In the genomic region with DNA sequence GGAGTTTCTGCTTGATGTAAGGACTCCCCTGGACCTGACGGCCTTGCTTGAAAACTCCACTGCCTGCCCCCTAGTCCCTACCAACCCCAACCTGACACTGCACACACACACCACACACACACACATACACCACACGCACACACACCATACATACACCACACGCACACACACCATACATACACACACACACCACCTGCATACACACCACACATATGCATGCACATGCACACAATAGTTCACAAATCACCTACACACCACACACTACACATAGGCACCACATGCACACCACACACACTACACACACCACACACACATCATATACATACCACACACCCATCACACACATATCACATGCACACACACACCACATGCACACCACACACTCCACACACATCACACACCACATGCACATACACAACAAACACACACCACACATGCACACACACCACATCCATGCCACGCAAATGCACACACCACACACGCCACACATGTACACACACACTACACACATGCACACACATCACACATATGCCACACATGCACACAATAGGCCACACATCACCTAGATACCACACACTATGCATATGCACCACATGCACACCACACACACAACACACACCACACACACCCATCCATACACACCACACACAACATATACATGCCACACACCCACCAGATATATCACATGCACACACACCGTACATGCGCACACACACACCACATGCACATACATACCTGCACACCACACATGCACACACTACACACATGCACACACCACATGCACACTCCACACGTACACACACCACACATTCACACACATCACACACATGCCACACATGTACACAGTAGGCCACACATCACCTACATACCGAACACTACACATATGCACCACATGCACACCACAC, we compare ENCODE assay signal across 3 cellular contexts.
TF ChIP-seq lines count a peak whose summit lies in the region.

No MANE protein-coding gene starts in this region.

TF ChIP-seq in A549, 52 proteins besides CTCF, POLR2A, EP300 and RAD21:
- no peak for TF ChIP-seq EHMT2 (IDR thresholded peaks at IDR 0.05; ENCODE audit: low read depth)
- TF ChIP-seq ZNF302 (CRISPR knock-in tag; IDR thresholded peaks at IDR 0.05) = no peak
- TF ChIP-seq CEBPB (IDR thresholded peaks at IDR 0.05) = no peak
- TF ChIP-seq, protein P1, sequence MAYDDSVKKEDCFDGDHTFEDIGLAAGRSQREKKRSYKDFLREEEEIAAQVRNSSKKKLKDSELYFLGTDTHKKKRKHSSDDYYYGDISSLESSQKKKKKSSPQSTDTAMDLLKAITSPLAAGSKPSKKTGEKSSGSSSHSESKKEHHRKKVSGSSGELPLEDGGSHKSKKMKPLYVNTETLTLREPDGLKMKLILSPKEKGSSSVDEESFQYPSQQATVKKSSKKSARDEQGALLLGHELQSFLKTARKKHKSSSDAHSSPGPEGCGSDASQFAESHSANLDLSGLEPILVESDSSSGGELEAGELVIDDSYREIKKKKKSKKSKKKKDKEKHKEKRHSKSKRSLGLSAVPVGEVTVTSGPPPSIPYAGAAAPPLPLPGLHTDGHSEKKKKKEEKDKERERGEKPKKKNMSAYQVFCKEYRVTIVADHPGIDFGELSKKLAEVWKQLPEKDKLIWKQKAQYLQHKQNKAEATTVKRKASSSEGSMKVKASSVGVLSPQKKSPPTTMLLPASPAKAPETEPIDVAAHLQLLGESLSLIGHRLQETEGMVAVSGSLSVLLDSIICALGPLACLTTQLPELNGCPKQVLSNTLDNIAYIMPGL (CRISPR knock-in tag; IDR thresholded peaks at IDR 0.05; ENCODE audit: borderline replicate concordance) = no peak
- TF ChIP-seq CHD2 (IDR thresholded peaks at IDR 0.05; ENCODE audit: low read length, partially characterized antibody) = no peak
- no peak for TF ChIP-seq BHLHE40 (IDR thresholded peaks at IDR 0.05; ENCODE audit: low read depth, low read length)
- TF ChIP-seq, protein P2, sequence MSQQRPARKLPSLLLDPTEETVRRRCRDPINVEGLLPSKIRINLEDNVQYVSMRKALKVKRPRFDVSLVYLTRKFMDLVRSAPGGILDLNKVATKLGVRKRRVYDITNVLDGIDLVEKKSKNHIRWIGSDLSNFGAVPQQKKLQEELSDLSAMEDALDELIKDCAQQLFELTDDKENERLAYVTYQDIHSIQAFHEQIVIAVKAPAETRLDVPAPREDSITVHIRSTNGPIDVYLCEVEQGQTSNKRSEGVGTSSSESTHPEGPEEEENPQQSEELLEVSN (IDR thresholded peaks at IDR 0.05; ENCODE audit: borderline replicate concordance, low read depth) = no peak
- no peak for TF ChIP-seq CBX8 (IDR thresholded peaks at IDR 0.05)
- no peak for TF ChIP-seq FOXS1 (CRISPR knock-in tag; IDR thresholded peaks at IDR 0.05)
- no peak for TF ChIP-seq CBX2 (IDR thresholded peaks at IDR 0.05; ENCODE audit: borderline replicate concordance, low read depth)
- TF ChIP-seq, protein P3, sequence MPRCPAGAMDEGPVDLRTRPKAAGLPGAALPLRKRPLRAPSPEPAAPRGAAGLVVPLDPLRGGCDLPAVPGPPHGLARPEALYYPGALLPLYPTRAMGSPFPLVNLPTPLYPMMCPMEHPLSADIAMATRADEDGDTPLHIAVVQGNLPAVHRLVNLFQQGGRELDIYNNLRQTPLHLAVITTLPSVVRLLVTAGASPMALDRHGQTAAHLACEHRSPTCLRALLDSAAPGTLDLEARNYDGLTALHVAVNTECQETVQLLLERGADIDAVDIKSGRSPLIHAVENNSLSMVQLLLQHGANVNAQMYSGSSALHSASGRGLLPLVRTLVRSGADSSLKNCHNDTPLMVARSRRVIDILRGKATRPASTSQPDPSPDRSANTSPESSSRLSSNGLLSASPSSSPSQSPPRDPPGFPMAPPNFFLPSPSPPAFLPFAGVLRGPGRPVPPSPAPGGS (IDR thresholded peaks at IDR 0.05) = no peak
- TF ChIP-seq CHD4 (IDR thresholded peaks at IDR 0.05; ENCODE audit: borderline replicate concordance) = no peak

TF ChIP-seq in HEK293, 187 proteins besides CTCF, POLR2A, EP300 and RAD21 (continues in another document):
- TF ChIP-seq, protein P4, sequence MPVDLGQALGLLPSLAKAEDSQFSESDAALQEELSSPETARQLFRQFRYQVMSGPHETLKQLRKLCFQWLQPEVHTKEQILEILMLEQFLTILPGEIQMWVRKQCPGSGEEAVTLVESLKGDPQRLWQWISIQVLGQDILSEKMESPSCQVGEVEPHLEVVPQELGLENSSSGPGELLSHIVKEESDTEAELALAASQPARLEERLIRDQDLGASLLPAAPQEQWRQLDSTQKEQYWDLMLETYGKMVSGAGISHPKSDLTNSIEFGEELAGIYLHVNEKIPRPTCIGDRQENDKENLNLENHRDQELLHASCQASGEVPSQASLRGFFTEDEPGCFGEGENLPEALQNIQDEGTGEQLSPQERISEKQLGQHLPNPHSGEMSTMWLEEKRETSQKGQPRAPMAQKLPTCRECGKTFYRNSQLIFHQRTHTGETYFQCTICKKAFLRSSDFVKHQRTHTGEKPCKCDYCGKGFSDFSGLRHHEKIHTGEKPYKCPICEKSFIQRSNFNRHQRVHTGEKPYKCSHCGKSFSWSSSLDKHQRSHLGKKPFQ (tag by site-specific recombination; IDR thresholded peaks at IDR 0.05) = peak; percentile 88
- TF ChIP-seq ZNF521 (tag by site-specific recombination; IDR thresholded peaks at IDR 0.05) (0 out of 2 replicates have a peak, but pooled peaks have one; percentile 14), ZNF248 (tag by site-specific recombination; IDR thresholded peaks at IDR 0.05) (peak; percentile 9; the same call in 1 of the 2 replicates), ZNF670 (tag by site-specific recombination; IDR thresholded peaks at IDR 0.05; ENCODE audit: low read depth) (peak; percentile 66; the same call in 1 of the 2 replicates), ZNF792 (tag by site-specific recombination; IDR thresholded peaks at IDR 0.05) (0 out of 2 replicates have a peak, but pooled peaks have one; percentile 41), ZNF585B (tag by site-specific recombination; IDR thresholded peaks at IDR 0.05) (no peak), ZNF707 (tag by site-specific recombination; IDR thresholded peaks at IDR 0.05) (peak; percentile 56; the same call in 1 of the 2 replicates), ZNF621 (tag by site-specific recombination; IDR thresholded peaks at IDR 0.05) (peak; percentile 49; the same call in 1 of the 2 replicates), GLIS1 (tag by site-specific recombination; IDR thresholded peaks at IDR 0.05) (no peak), TCF7L2 (IDR thresholded peaks at IDR 0.05; ENCODE audit: borderline replicate concordance, low read depth, low read length) (no peak), ZNF548 (tag by site-specific recombination; IDR thresholded peaks at IDR 0.05) (peak; percentile 12; the same call in 1 of the 2 replicates), HOXC10 (CRISPR knock-in tag; IDR thresholded peaks at IDR 0.05) (no peak), ZNF776 (tag by site-specific recombination; IDR thresholded peaks at IDR 0.05; ENCODE audit: borderline replicate concordance) (peak; percentile 43; the same call in 1 of the 2 replicates), ZBTB48 (tag by site-specific recombination; IDR thresholded peaks at IDR 0.05) (peak; percentile 28; the same call in 1 of the 2 replicates)
- TF ChIP-seq, protein P5, sequence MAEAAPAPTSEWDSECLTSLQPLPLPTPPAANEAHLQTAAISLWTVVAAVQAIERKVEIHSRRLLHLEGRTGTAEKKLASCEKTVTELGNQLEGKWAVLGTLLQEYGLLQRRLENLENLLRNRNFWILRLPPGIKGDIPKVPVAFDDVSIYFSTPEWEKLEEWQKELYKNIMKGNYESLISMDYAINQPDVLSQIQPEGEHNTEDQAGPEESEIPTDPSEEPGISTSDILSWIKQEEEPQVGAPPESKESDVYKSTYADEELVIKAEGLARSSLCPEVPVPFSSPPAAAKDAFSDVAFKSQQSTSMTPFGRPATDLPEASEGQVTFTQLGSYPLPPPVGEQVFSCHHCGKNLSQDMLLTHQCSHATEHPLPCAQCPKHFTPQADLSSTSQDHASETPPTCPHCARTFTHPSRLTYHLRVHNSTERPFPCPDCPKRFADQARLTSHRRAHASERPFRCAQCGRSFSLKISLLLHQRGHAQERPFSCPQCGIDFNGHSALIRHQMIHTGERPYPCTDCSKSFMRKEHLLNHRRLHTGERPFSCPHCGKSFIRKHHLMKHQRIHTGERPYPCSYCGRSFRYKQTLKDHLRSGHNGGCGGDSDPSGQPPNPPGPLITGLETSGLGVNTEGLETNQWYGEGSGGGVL (tag by site-specific recombination; IDR thresholded peaks at IDR 0.05) = no peak
- TF ChIP-seq, protein P6, sequence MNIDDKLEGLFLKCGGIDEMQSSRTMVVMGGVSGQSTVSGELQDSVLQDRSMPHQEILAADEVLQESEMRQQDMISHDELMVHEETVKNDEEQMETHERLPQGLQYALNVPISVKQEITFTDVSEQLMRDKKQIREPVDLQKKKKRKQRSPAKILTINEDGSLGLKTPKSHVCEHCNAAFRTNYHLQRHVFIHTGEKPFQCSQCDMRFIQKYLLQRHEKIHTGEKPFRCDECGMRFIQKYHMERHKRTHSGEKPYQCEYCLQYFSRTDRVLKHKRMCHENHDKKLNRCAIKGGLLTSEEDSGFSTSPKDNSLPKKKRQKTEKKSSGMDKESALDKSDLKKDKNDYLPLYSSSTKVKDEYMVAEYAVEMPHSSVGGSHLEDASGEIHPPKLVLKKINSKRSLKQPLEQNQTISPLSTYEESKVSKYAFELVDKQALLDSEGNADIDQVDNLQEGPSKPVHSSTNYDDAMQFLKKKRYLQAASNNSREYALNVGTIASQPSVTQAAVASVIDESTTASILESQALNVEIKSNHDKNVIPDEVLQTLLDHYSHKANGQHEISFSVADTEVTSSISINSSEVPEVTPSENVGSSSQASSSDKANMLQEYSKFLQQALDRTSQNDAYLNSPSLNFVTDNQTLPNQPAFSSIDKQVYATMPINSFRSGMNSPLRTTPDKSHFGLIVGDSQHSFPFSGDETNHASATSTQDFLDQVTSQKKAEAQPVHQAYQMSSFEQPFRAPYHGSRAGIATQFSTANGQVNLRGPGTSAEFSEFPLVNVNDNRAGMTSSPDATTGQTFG (tag by site-specific recombination; IDR thresholded peaks at IDR 0.05; ENCODE audit: borderline replicate concordance) = 0 out of 2 replicates have a peak, but pooled peaks have one; percentile 40

TF ChIP-seq in GM12878, 131 proteins besides CTCF, POLR2A, EP300 and RAD21:
- TF ChIP-seq ETV6 (conservative IDR thresholded peaks at IDR 0.05 in 1 of 2, IDR thresholded peaks at IDR 0.05 in 1 of 2; ENCODE audit: borderline replicate concordance in 1 of 2, low read depth in 1 of 2) (no peak), NR2C2 (IDR thresholded peaks at IDR 0.05; ENCODE audit: borderline replicate concordance, control insufficient read depth, insufficient read length, low read depth) (peak; percentile 51), KAT2A (conservative IDR thresholded peaks at IDR 0.05; ENCODE audit: control insufficient read depth, low read depth, low read length) (no peak), CBX5 (IDR thresholded peaks at IDR 0.05; ENCODE audit: low read depth) (no peak), NBN (IDR thresholded peaks at IDR 0.05) (no peak), HDGF (IDR thresholded peaks at IDR 0.05) (peak; percentile 85)
- TF ChIP-seq, protein P7, sequence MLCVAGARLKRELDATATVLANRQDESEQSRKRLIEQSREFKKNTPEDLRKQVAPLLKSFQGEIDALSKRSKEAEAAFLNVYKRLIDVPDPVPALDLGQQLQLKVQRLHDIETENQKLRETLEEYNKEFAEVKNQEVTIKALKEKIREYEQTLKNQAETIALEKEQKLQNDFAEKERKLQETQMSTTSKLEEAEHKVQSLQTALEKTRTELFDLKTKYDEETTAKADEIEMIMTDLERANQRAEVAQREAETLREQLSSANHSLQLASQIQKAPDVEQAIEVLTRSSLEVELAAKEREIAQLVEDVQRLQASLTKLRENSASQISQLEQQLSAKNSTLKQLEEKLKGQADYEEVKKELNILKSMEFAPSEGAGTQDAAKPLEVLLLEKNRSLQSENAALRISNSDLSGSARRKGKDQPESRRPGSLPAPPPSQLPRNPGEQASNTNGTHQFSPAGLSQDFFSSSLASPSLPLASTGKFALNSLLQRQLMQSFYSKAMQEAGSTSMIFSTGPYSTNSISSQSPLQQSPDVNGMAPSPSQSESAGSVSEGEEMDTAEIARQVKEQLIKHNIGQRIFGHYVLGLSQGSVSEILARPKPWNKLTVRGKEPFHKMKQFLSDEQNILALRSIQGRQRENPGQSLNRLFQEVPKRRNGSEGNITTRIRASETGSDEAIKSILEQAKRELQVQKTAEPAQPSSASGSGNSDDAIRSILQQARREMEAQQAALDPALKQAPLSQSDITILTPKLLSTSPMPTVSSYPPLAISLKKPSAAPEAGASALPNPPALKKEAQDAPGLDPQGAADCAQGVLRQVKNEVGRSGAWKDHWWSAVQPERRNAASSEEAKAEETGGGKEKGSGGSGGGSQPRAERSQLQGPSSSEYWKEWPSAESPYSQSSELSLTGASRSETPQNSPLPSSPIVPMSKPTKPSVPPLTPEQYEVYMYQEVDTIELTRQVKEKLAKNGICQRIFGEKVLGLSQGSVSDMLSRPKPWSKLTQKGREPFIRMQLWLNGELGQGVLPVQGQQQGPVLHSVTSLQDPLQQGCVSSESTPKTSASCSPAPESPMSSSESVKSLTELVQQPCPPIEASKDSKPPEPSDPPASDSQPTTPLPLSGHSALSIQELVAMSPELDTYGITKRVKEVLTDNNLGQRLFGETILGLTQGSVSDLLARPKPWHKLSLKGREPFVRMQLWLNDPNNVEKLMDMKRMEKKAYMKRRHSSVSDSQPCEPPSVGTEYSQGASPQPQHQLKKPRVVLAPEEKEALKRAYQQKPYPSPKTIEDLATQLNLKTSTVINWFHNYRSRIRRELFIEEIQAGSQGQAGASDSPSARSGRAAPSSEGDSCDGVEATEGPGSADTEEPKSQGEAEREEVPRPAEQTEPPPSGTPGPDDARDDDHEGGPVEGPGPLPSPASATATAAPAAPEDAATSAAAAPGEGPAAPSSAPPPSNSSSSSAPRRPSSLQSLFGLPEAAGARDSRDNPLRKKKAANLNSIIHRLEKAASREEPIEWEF (IDR thresholded peaks at IDR 0.05; ENCODE audit: insufficient replicate concordance, low read depth, low read length) = no peak
- TF ChIP-seq, protein P8, sequence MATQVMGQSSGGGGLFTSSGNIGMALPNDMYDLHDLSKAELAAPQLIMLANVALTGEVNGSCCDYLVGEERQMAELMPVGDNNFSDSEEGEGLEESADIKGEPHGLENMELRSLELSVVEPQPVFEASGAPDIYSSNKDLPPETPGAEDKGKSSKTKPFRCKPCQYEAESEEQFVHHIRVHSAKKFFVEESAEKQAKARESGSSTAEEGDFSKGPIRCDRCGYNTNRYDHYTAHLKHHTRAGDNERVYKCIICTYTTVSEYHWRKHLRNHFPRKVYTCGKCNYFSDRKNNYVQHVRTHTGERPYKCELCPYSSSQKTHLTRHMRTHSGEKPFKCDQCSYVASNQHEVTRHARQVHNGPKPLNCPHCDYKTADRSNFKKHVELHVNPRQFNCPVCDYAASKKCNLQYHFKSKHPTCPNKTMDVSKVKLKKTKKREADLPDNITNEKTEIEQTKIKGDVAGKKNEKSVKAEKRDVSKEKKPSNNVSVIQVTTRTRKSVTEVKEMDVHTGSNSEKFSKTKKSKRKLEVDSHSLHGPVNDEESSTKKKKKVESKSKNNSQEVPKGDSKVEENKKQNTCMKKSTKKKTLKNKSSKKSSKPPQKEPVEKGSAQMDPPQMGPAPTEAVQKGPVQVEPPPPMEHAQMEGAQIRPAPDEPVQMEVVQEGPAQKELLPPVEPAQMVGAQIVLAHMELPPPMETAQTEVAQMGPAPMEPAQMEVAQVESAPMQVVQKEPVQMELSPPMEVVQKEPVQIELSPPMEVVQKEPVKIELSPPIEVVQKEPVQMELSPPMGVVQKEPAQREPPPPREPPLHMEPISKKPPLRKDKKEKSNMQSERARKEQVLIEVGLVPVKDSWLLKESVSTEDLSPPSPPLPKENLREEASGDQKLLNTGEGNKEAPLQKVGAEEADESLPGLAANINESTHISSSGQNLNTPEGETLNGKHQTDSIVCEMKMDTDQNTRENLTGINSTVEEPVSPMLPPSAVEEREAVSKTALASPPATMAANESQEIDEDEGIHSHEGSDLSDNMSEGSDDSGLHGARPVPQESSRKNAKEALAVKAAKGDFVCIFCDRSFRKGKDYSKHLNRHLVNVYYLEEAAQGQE (IDR thresholded peaks at IDR 0.05; ENCODE audit: low read depth, low read length) = no peak
